20 cellular contexts compared by ENCODE assay signal in the genomic region with DNA sequence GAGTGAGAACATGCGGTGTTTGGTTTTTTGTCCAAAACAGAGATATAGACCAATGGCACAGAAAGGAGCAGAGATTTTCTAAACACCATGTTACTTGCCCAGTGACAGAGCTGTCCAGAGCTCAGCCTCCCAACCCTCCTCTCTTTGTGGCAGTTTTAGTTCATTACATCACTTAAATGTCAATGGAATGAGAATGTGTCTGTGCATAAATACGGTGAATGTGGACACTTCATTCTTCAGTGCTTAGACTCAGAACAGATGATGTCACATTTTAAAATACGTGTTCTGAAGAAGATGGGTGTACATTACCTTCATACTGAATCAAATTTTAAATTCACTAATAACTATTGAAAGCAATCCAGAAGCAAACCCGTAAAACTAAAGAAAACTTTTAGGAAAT.
A peak's percentile ranks its signal among the peaks of the same experiment; 100 is the strongest.
DNase-seq lines count a peak whose midpoint lies in the region; ATAC-seq and TF ChIP-seq lines count a peak whose summit lies in the region.
"Had no signal": no experiment of that assay in that cellular context is flagged by ENCODE, and none has a peak within 500 bp of the region (broad histone marks: within the 10 kb centered on the region; RNA-seq: fewer than 3 reads in every experiment).

No MANE protein-coding gene starts in this region.

- no peaks in the 10 kb centered on the region for H3K36me3 ChIP-seq in body of pancreas (replicated peaks in 1 of 2; ENCODE audit: insufficient read depth in 1 of 2, low read depth in 2 of 2)
- H3K36me3 ChIP-seq: BLaER1, HAP-1 had no signal

- H3K36me3 Mint-ChIP-seq in HFFc6 (ENCODE audit: low read depth) (no peaks in the 10 kb centered on the region), progenitor cell of endocrine pancreas (ENCODE audit: insufficient read depth) (no peaks in the 10 kb centered on the region)
- no peaks in the 10 kb centered on the region for H3K36me3 Mint-ChIP-seq in activated CD8-positive, alpha-beta memory T cell treated with anti-CD3 and anti-CD28 coated beads, Interleukin-2, amount 10 ng/mL, durations not matched to agents 7 days and 5 days
- H3K36me3 Mint-ChIP-seq: CD4-positive, CD25-positive, alpha-beta regulatory T cell; CD8-positive, alpha-beta T cell had no signal

- no peaks in the 10 kb centered on the region; the same call in 1 of the 2 replicates for H3K27me3 Mint-ChIP-seq in HFFc6 (ENCODE audit: insufficient read depth)
- H3K27me3 Mint-ChIP-seq in progenitor cell of endocrine pancreas = peaks cover 5% of the 10 kb centered on the region
- H3K27me3 Mint-ChIP-seq in activated CD8-positive, alpha-beta memory T cell treated with anti-CD3 and anti-CD28 coated beads, Interleukin-2, amount 10 ng/mL, durations not matched to agents 7 days and 5 days = no peaks in the 10 kb centered on the region
- H3K27me3 Mint-ChIP-seq: B cell; CD4-positive, CD25-positive, alpha-beta regulatory T cell had no signal

- no peaks in the 10 kb centered on the region for H3K27me3 ChIP-seq in body of pancreas
- H3K27me3 ChIP-seq: BLaER1 had no signal

- H3K4me3 ChIP-seq in body of pancreas = no peak overlapping the region
- H3K4me3 ChIP-seq: BLaER1, HAP-1 had no signal

- H3K9me3 ChIP-seq in body of pancreas = no peaks in the 10 kb centered on the region
- H3K9me3 ChIP-seq: BLaER1, Caco-2 had no signal

- TF ChIP-seq POLR2A in body of pancreas (IDR thresholded peaks at IDR 0.05) = no peak

- intact Hi-C loops in body of pancreas (cut with DNase I) = no loop called here

- H3K27ac Mint-ChIP-seq in HFFc6 (no peak overlapping the region; the same call in 1 of the 2 replicates), progenitor cell of endocrine pancreas (peak overlapping the region; percentile 51)
- no peak overlapping the region for H3K27ac Mint-ChIP-seq in activated CD8-positive, alpha-beta memory T cell treated with anti-CD3 and anti-CD28 coated beads, Interleukin-2, amount 10 ng/mL, durations not matched to agents 7 days and 5 days
- H3K27ac Mint-ChIP-seq: B cell; CD4-positive, CD25-positive, alpha-beta regulatory T cell; CD8-positive, alpha-beta T cell had no signal

- TF ChIP-seq CTCF in HFFc6 (IDR thresholded peaks at IDR 0.05) (no peak), progenitor cell of endocrine pancreas (IDR thresholded peaks at IDR 0.05; ENCODE audit: unreplicated experiment) (no peak), body of pancreas (IDR thresholded peaks at IDR 0.05) (no peak)

- H3K9me3 Mint-ChIP-seq in HFFc6 = peaks cover 12% of the 10 kb centered on the region
- no peaks in the 10 kb centered on the region for H3K9me3 Mint-ChIP-seq in progenitor cell of endocrine pancreas (ENCODE audit: low read depth)
- H3K9me3 Mint-ChIP-seq in activated CD8-positive, alpha-beta memory T cell treated with anti-CD3 and anti-CD28 coated beads, Interleukin-2, amount 10 ng/mL, durations not matched to agents 7 days and 5 days (ENCODE audit: low read depth) = peaks cover 2% of the 10 kb centered on the region
- H3K9me3 Mint-ChIP-seq: CD8-positive, alpha-beta T cell had no signal

- no peak overlapping the region for H3K27ac ChIP-seq in body of pancreas
- H3K27ac ChIP-seq: BLaER1, C4-2B had no signal

- DNase-seq in EH (ENCODE audit: low read depth) (peak; percentile 53), HFFc6 (peak; percentile 35), astrocyte of the hippocampus (ENCODE audit: low read depth, low spot score) (peak; percentile 16), progenitor cell of endocrine pancreas (ENCODE audit: low spot score, unreplicated experiment) (no peak), body of pancreas (no peak)
- DNase-seq in activated CD8-positive, alpha-beta memory T cell treated with anti-CD3 and anti-CD28 coated beads, Interleukin-2, amount 10 ng/mL, durations not matched to agents 7 days and 5 days = no peak
- DNase-seq: Caco-2; CD4-positive, CD25-positive, alpha-beta regulatory T cell; CD8-positive, alpha-beta T cell; DMS153; DND-41; EL; GF-D8; GOT3 had no signal

- H3K4me1 ChIP-seq in body of pancreas = no peaks in the 10 kb centered on the region
- H3K4me1 ChIP-seq: Caco-2, HAP-1 had no signal

- CTCF ChIA-PET in activated CD8-positive, alpha-beta memory T cell treated with anti-CD3 and anti-CD28 coated beads, Interleukin-2, amount 10 ng/mL, durations not matched to agents 7 days and 5 days (lab: Charles Lee) = no interaction called here

- no peak overlapping the region for H3K4me3 Mint-ChIP-seq in HFFc6
- no peak overlapping the region for H3K4me3 Mint-ChIP-seq in progenitor cell of endocrine pancreas (ENCODE audit: low read depth)
- no peak overlapping the region for H3K4me3 Mint-ChIP-seq in activated CD8-positive, alpha-beta memory T cell treated with anti-CD3 and anti-CD28 coated beads, Interleukin-2, amount 10 ng/mL, durations not matched to agents 7 days and 5 days
- H3K4me3 Mint-ChIP-seq: B cell; CD4-positive, CD25-positive, alpha-beta regulatory T cell; CD8-positive, alpha-beta T cell had no signal

- no peak for ATAC-seq in body of pancreas
- no peak for ATAC-seq in SK-N-SH treated with all-trans-retinoic acid at 6 μM for 48 hours
- no peak for ATAC-seq in activated CD8-positive, alpha-beta memory T cell treated with anti-CD3 and anti-CD28 coated beads, Interleukin-2, amount 10 ng/mL, durations not matched to agents 7 days and 5 days
- ATAC-seq in HG02798 (IDR thresholded peaks at IDR 0.05; ENCODE audit: poor library complexity, unreplicated experiment) = no peak
- ATAC-seq: CD8-positive, alpha-beta T cell had no signal

- H3K4me1 Mint-ChIP-seq in HFFc6 (ENCODE audit: low read depth) (peaks cover 26% of the 10 kb centered on the region), progenitor cell of endocrine pancreas (ENCODE audit: low read depth) (peaks cover 11% of the 10 kb centered on the region)
- H3K4me1 Mint-ChIP-seq in activated CD8-positive, alpha-beta memory T cell treated with anti-CD3 and anti-CD28 coated beads, Interleukin-2, amount 10 ng/mL, durations not matched to agents 7 days and 5 days = no peaks in the 10 kb centered on the region
- H3K4me1 Mint-ChIP-seq: B cell; CD4-positive, CD25-positive, alpha-beta regulatory T cell had no signal

- WGBS in body of pancreas, 2 donors = 52 to 63% methylated on average over 4 of the region's 4 CpGs

TF ChIP-seq in SK-N-SH treated with all-trans-retinoic acid at 6 μM for 48 hours, 23 proteins besides CTCF, POLR2A, EP300 and RAD21:
- TF ChIP-seq ZNF8 (CRISPR knock-in tag; IDR thresholded peaks at IDR 0.05) (no peak), CSDC2 (CRISPR knock-in tag; IDR thresholded peaks at IDR 0.05) (no peak)
- TF ChIP-seq, protein P1, sequence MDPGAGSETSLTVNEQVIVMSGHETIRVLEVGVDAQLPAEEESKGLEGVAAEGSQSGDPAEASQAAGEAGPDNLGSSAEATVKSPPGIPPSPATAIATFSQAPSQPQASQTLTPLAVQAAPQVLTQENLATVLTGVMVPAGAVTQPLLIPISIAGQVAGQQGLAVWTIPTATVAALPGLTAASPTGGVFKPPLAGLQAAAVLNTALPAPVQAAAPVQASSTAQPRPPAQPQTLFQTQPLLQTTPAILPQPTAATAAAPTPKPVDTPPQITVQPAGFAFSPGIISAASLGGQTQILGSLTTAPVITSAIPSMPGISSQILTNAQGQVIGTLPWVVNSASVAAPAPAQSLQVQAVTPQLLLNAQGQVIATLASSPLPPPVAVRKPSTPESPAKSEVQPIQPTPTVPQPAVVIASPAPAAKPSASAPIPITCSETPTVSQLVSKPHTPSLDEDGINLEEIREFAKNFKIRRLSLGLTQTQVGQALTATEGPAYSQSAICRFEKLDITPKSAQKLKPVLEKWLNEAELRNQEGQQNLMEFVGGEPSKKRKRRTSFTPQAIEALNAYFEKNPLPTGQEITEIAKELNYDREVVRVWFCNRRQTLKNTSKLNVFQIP (CRISPR knock-in tag; IDR thresholded peaks at IDR 0.05; ENCODE audit: borderline replicate concordance, low read depth) = no peak

Comparison
In these comparisons a context has a peak if more than half of its experiments do, and no peak if none do; other contexts are left out.
1. DNase-seq: peak in EH (single experiment), HFFc6 (single experiment) and astrocyte of the hippocampus (single experiment); none in progenitor cell of endocrine pancreas (single experiment), body of pancreas (0 of 4) and activated CD8-positive, alpha-beta memory T cell treated with anti-CD3 and anti-CD28 coated beads, Interleukin-2, amount 10 ng/mL, durations not matched to agents 7 days and 5 days (single experiment).